11 cellular contexts compared by ENCODE assay signal in the genomic region with DNA sequence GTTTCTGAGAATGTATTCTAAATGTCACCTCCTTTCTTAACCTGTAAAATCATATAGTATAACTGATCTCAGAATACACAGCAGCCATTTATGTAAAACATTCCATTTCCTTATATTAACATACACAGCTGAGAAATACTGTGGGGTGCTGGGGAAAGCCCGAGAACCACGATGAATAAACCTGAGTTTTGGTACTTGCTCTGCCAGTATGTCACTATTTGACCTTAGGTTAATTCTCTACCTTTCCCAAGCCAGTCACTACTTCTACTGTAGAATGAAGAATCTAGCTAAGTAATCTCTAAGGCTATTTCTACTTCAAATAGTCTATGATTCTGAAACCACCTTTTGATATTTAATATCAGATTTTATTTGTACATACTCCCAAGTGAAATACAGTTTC.
A peak's percentile ranks its signal among the peaks of the same experiment; 100 is the strongest.
DNase-seq lines count a peak whose midpoint lies in the region; ATAC-seq and TF ChIP-seq lines count a peak whose summit lies in the region.
"Had no signal": no experiment of that assay in that cellular context is flagged by ENCODE, and none has a peak within 500 bp of the region (broad histone marks: within the 10 kb centered on the region; RNA-seq: fewer than 3 reads in every experiment).

No MANE protein-coding gene starts in this region.

- H3K79me2 ChIP-seq in smooth muscle cell (ENCODE audit: low read depth) = no peaks in the 10 kb centered on the region

- H3K9ac ChIP-seq in smooth muscle cell (ENCODE audit: low read depth) = no peak overlapping the region

- 94% methylated on average over 2 of the region's 2 CpGs for WGBS in smooth muscle cell (ENCODE audit: low lambda C conversion rate)

- no peaks in the 10 kb centered on the region for H3K27me3 ChIP-seq in CD4-positive, CD25-positive, alpha-beta regulatory T cell (ENCODE audit: control insufficient read depth, insufficient read depth, low read length)
- no peaks in the 10 kb centered on the region for H3K27me3 ChIP-seq in smooth muscle cell (ENCODE audit: low read depth)
- H3K27me3 ChIP-seq: tibial nerve had no signal

- peaks cover 58 to 76% (median 66%) of the 10 kb centered on the region in 4 donors for H3K4me1 Mint-ChIP-seq in CD4-positive, CD25-positive, alpha-beta regulatory T cell

- peaks cover 0 to 2% (median 0%) of the 10 kb centered on the region in 7 donors for H3K9me3 Mint-ChIP-seq in CD4-positive, CD25-positive, alpha-beta regulatory T cell

- no peaks in the 10 kb centered on the region for H3K27me3 Mint-ChIP-seq in CD4-positive, CD25-positive, alpha-beta regulatory T cell

- no peak for ATAC-seq in CD4-positive, CD25-positive, alpha-beta regulatory T cell (ENCODE audit: low read depth in 2 of 2)
- ATAC-seq in GM19025 (IDR thresholded peaks at IDR 0.05; ENCODE audit: low read depth, unreplicated experiment) = peak; percentile 40
- ATAC-seq in HG02852 (IDR thresholded peaks at IDR 0.05; ENCODE audit: unreplicated experiment) = peak; percentile 51

- H3K27ac Mint-ChIP-seq in CD4-positive, CD25-positive, alpha-beta regulatory T cell = peak overlapping the region; percentile 67 to 94 (median 78)

- H2AFZ ChIP-seq in smooth muscle cell (ENCODE audit: low read depth) = no peak overlapping the region

- peak overlapping the region; percentile 31 to 77 (median 66) for H3K4me3 Mint-ChIP-seq in CD4-positive, CD25-positive, alpha-beta regulatory T cell

- H3K4me3 ChIP-seq in CD4-positive, CD25-positive, alpha-beta regulatory T cell (ENCODE audit: low read depth, low read length) = peak overlapping the region; percentile 55
- H3K4me3 ChIP-seq in smooth muscle cell = no peak overlapping the region
- H3K4me3 ChIP-seq: tibial nerve had no signal

- peak overlapping the region; percentile 52 for H3K27ac ChIP-seq in CD4-positive, CD25-positive, alpha-beta regulatory T cell (ENCODE audit: insufficient read depth, low read length, poor library complexity, severe bottlenecking)
- H3K27ac ChIP-seq in smooth muscle cell (ENCODE audit: low read depth) = no peak overlapping the region
- H3K27ac ChIP-seq: tibial nerve had no signal

- H3K4me1 ChIP-seq in CD4-positive, CD25-positive, alpha-beta regulatory T cell (ENCODE audit: control insufficient read depth, insufficient read depth, low read length, poor library complexity, severe bottlenecking) = peaks cover 36% of the 10 kb centered on the region
- no peaks in the 10 kb centered on the region for H3K4me1 ChIP-seq in smooth muscle cell (ENCODE audit: low read depth)
- H3K4me1 ChIP-seq: tibial nerve had no signal

- no peak overlapping the region for H3K4me2 ChIP-seq in smooth muscle cell

- peaks cover 74% of the 10 kb centered on the region for H3K36me3 Mint-ChIP-seq in CD4-positive, CD25-positive, alpha-beta regulatory T cell

- TF ChIP-seq CTCF in smooth muscle cell (IDR thresholded peaks at IDR 0.05; ENCODE audit: borderline replicate concordance, insufficient read depth, poor library complexity, severe bottlenecking) = no peak

- peak in 1 of 3 donors; percentile 38 for DNase-seq in CD4-positive, CD25-positive, alpha-beta regulatory T cell
- peak; percentile 54 for DNase-seq in activated naive CD4-positive, alpha-beta T cell treated with anti-CD3 and anti-CD28 coated beads, Interleukin-2, amount 50 U/mL, for 16 hours
- DNase-seq in smooth muscle cell (lab: John Stamatoyannopoulos, UW; ENCODE audit: unreplicated experiment) (no peak), NCI-H524 treated with DMSO at 0.1 percent for 48 hours (lab: John Stamatoyannopoulos, UW) (no peak), GF-D8 (lab: John Stamatoyannopoulos, UW) (no peak), inferior parietal cortex (ENCODE audit: extremely low spot score) (no peak)
- DNase-seq: NCI-H187 treated with DMSO at 0.1 percent for 48 hours, T1000 had no signal

- no peaks in the 10 kb centered on the region for H3F3A ChIP-seq in smooth muscle cell (ENCODE audit: low read depth)

- H4K20me1 ChIP-seq in smooth muscle cell (ENCODE audit: low read depth) = no peaks in the 10 kb centered on the region

- peaks cover 77% of the 10 kb centered on the region for H3K36me3 ChIP-seq in CD4-positive, CD25-positive, alpha-beta regulatory T cell (ENCODE audit: control insufficient read depth, insufficient read depth, low read length)
- H3K36me3 ChIP-seq in smooth muscle cell (ENCODE audit: low read depth) = no peaks in the 10 kb centered on the region

- no peaks in the 10 kb centered on the region for H3K9me3 ChIP-seq in CD4-positive, CD25-positive, alpha-beta regulatory T cell (ENCODE audit: control insufficient read depth in 2 of 2, low read length in 2 of 2)
- H3K9me3 ChIP-seq in smooth muscle cell (replicated peaks; ENCODE audit: low read depth) = no peaks in the 10 kb centered on the region
- H3K9me3 ChIP-seq: tibial nerve had no signal

Comparison
In these comparisons a context has a peak if more than half of its experiments do, and no peak if none do; other contexts are left out.
1. ATAC-seq: peak in GM19025 (single experiment) and HG02852 (single experiment); none in CD4-positive, CD25-positive, alpha-beta regulatory T cell (0 of 2).